In genomic region chr5:141960449-141961323, GRCh38 we compare ENCODE assay signal across 8 cellular contexts. TPM values are rescaled to one million over a fixed set of nuclear protein-coding genes. Genes with fewer than 3 reads are reported as not detected.
DNase-seq lines count a peak whose midpoint lies in the region; ATAC-seq and TF ChIP-seq lines count a peak whose summit lies in the region.

No MANE protein-coding gene starts in this region.

- peak; percentile 90 for ATAC-seq in GM21737 (IDR thresholded peaks at IDR 0.05; ENCODE audit: unreplicated experiment)
- ATAC-seq in Panc1: peak; percentile 94

- no TSS peak for BruUV-seq in Panc1 (replicated peaks; lab: Mats Ljungman, UMichigan)

- H3K27me3 ChIP-seq in Panc1 (ENCODE audit: control insufficient read depth, insufficient read depth, low read length) (no peaks in the 10 kb centered on the region), neuron (ENCODE audit: insufficient read depth, low read length) (no peaks in the 10 kb centered on the region)

- no peak overlapping the region for H3K27ac ChIP-seq in Panc1 (ENCODE audit: low read length)
- H3K27ac ChIP-seq in substantia nigra (ENCODE audit: low read depth, low read length, poor library complexity, severe bottlenecking): no peak overlapping the region

- peak; percentile 88 for DNase-seq in EH (ENCODE audit: low read depth)
- peak; percentile 83 for DNase-seq in Jurkat, Clone E6-1 (ENCODE audit: low read depth, low spot score)
- peak; percentile 64 for DNase-seq in Panc1 (ENCODE audit: low read depth, low spot score)
- DNase-seq in activated T-cell treated with anti-CD3 and anti-CD28 coated beads, Interleukin-2, amount 50 U/mL, for 1 hour: peak; percentile 85
- DNase-seq in fibroblast of gingiva (ENCODE audit: low read depth): peak; percentile 69
- peak in 48 of 49 donors; percentile 12 to 91 (median 78) for DNase-seq in substantia nigra (lab: John Stamatoyannopoulos, UW)

- H3K9me3 ChIP-seq in Panc1 (ENCODE audit: control insufficient read depth, insufficient read depth, low read depth, low read length): no peaks in the 10 kb centered on the region
- H3K9me3 ChIP-seq in neuron (ENCODE audit: low read length): no peaks in the 10 kb centered on the region

- in situ Hi-C loops in Panc1 (cut with HindIII; ENCODE audit: low pct_unique_long_range_greater_than_20kb, low sequenced_read_pairs): no loop called here

- no peaks in the 10 kb centered on the region for H3K4me1 ChIP-seq in Panc1 (ENCODE audit: control insufficient read depth, insufficient read depth, low read length)
- H3K4me1 ChIP-seq in neuron (ENCODE audit: insufficient read depth, low read length): peaks cover 11% of the 10 kb centered on the region

- CTCF ChIA-PET in Panc1 (lab: Charles Lee): interaction anchor here (0.6 to 3.2 kb wide), 19 partner anchors 9 to 847 kb away, joined by 3 to 30 read pairs (median 5); partner anchors contain the start of genes DELE1 and RNF14

- H3K4me3 ChIP-seq in Jurkat, Clone E6-1 (ENCODE audit: low read length): no peak overlapping the region
- H3K4me3 ChIP-seq in Panc1 (ENCODE audit: low read depth in 2 of 2, low read length in 2 of 2): no peak overlapping the region
- no peak overlapping the region for H3K4me3 ChIP-seq in neuron (ENCODE audit: low read length)

- POLR2A ChIA-PET in Panc1 (lab: Charles Lee): no interaction called here

- intact Hi-C loops in Panc1 (cut with micrococcal nuclease; ENCODE audit: unreplicated experiment): loop anchor here (1.0 to 10.0 kb wide), 4 partner anchors 71 to 296 kb away; no protein-coding TSS in a partner anchor

- TF ChIP-seq CTCF in Panc1 (IDR thresholded peaks at IDR 0.05): peak; percentile 87

- H2AFZ ChIP-seq in neuron (ENCODE audit: low read depth, low read length): peak overlapping the region; percentile 6

- H3K36me3 ChIP-seq in Panc1 (ENCODE audit: control insufficient read depth, insufficient read depth, low read length) (no peaks in the 10 kb centered on the region), neuron (ENCODE audit: insufficient read depth, low read length) (no peaks in the 10 kb centered on the region)

RNA-seq across cellular contexts. Expression of gene PCDH12, which starts 2.7 kb away (rescaled TPM):
- polyA plus RNA-seq in Jurkat, Clone E6-1 (2012; ENCODE audit: insufficient read depth, insufficient read length): 0.26 TPM
- not detected for total RNA-seq in Panc1 (2021; ENCODE audit: unreplicated experiment)
- 0.11 TPM for polyA plus RNA-seq in Panc1 (2012; ENCODE audit: insufficient read length)

RNA-seq across cellular contexts. Expression of gene RNF14, which starts 8.2 kb away (rescaled TPM):
- polyA plus RNA-seq in Jurkat, Clone E6-1 (2012; ENCODE audit: insufficient read depth, insufficient read length): 48.7 TPM
- total RNA-seq in Panc1 (2021; ENCODE audit: unreplicated experiment): 72.1 TPM
- polyA plus RNA-seq in Panc1 (2012; ENCODE audit: insufficient read length): 47.6 TPM

RNA-seq across cellular contexts. Expression of gene DELE1, which starts 37.0 kb away (rescaled TPM):
- polyA plus RNA-seq in Jurkat, Clone E6-1 (2012; ENCODE audit: insufficient read depth, insufficient read length): 22.4 TPM
- total RNA-seq in Panc1 (2021; ENCODE audit: unreplicated experiment): 78.4 TPM
- 85.5 TPM for polyA plus RNA-seq in Panc1 (2012; ENCODE audit: insufficient read length)

RNA-seq across cellular contexts. Expression of gene GNPDA1, which starts 52.1 kb away (rescaled TPM):
- 48.8 TPM for polyA plus RNA-seq in Jurkat, Clone E6-1 (2012; ENCODE audit: insufficient read depth, insufficient read length)
- total RNA-seq in Panc1 (2021; ENCODE audit: unreplicated experiment): 99.9 TPM
- 98.1 TPM for polyA plus RNA-seq in Panc1 (2012; ENCODE audit: insufficient read length)
